In the genomic region with DNA sequence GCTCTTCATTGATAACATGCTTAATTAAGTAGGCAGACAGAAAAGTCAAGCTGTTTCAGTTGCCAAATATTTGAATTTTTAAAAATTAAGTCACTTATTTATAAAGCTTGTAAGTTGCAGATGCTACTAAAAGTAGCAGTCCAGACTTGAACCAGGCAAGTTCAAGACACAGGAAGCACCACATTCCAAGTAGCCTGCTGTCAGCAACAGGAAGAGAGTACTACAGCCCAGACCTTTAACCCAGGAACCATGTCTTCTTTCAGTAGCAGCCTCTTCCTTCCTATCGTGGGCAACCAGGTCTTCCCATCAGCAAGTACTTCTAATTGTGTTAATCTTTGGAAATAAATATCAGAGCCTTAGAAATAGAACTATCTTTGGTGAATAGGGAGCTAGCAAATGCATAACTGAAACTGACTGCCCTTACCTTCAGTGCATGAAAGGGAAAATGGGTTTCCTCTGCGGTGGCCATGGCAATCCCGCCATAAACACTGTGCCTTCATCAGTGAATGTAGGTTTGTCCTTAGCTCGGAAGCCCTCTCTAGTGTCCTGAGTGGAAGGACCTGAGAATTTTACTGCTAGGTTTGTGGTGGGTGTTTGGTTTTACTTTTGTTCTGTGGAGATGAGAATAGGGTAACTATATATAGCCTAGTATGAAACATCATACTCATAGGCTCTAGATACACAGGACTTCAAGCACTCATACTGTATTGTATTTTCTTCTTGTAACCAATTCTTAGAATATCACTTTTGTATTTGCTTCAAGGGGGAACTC, we compare ENCODE assay signal across 9 cellular contexts.
DNase-seq lines count a peak whose midpoint lies in the region; ATAC-seq, FAIRE-seq and TF ChIP-seq lines count a peak whose summit lies in the region.
"Had no signal": no experiment of that assay in that cellular context is flagged by ENCODE, and none has a peak within 500 bp of the region (broad histone marks: within the 10 kb centered on the region; RNA-seq: fewer than 3 reads in every experiment).

No MANE protein-coding gene starts in this region.

- DNase-seq in GM12865 (ENCODE audit: low read depth) (peak; percentile 71), MM.1S (peak; percentile 77), D721Med (ENCODE audit: insufficient read length, low spot score) (no peak), glomerular visceral epithelial cell (ENCODE audit: extremely low spot score) (no peak)
- no peak for DNase-seq in stimulated activated CD4-positive, alpha-beta T cell treated with anti-CD3 and anti-CD28 coated beads, Interleukin-2, amount 100 ng/mL, for 24 hours
- DNase-seq: activated CD8-positive, alpha-beta T cell treated with anti-CD3 and anti-CD28 coated beads for 36 hours had no signal

- H3K27me3 ChIP-seq in MM.1S (replicated peaks; ENCODE audit: insufficient read depth, low read length) = no peaks in the 10 kb centered on the region

- no peaks in the 10 kb centered on the region for H3K36me3 ChIP-seq in MM.1S (replicated peaks; ENCODE audit: insufficient read depth, low read length)

- no peaks in the 10 kb centered on the region for H3K9me3 ChIP-seq in MM.1S (replicated peaks; ENCODE audit: insufficient read depth, low read length)

- peak overlapping the region; percentile 53 for H3K4me2 ChIP-seq in MM.1S (ENCODE audit: low read depth, low read length)

- TF ChIP-seq CTCF in GM12865 (IDR thresholded peaks at IDR 0.05; ENCODE audit: insufficient read depth, low read depth, low read length, missing control alignments) = no peak
- TF ChIP-seq CTCF in MM.1S (IDR thresholded peaks at IDR 0.05; ENCODE audit: low read length) = no peak
- no peak for TF ChIP-seq CTCF in D721Med (IDR thresholded peaks at IDR 0.05; ENCODE audit: insufficient read depth, missing control alignments)

- H3K27ac ChIP-seq in MM.1S (ENCODE audit: low read length) = peak overlapping the region; percentile 45

- no peak for FAIRE-seq in D721Med (lab: Jason Lieb, UNC)

- H3K79me2 ChIP-seq in MM.1S (ENCODE audit: low read length) = no peaks in the 10 kb centered on the region

- 0 out of 2 replicates have a peak overlapping the region, but pooled peaks have one; percentile 8 for H2AFZ ChIP-seq in MM.1S (ENCODE audit: low read length)

- no peaks in the 10 kb centered on the region for H4K20me1 ChIP-seq in MM.1S (ENCODE audit: insufficient read depth, low read length)

- H3K9me2 ChIP-seq in MM.1S (replicated peaks; ENCODE audit: insufficient read depth, low read length) = no peaks in the 10 kb centered on the region

- no peak overlapping the region; the same call in 1 of the 2 replicates for H3K4me3 ChIP-seq in GM12865 (ENCODE audit: low read depth, low read length)
- peak overlapping the region; percentile 10 for H3K4me3 ChIP-seq in MM.1S (ENCODE audit: low read length)

- peaks cover 10% of the 10 kb centered on the region; the same call in 1 of the 2 replicates for H3F3A ChIP-seq in MM.1S (ENCODE audit: insufficient read depth, low read length)

- H3K9ac ChIP-seq in MM.1S (ENCODE audit: low read length) = peak overlapping the region; percentile 0; the same call in 1 of the 2 replicates

- ATAC-seq in GM19372 (IDR thresholded peaks at IDR 0.05; ENCODE audit: low read depth, unreplicated experiment) (peak; percentile 74), HG02885 (IDR thresholded peaks at IDR 0.05; ENCODE audit: poor library complexity, unreplicated experiment) (peak; percentile 81), HG03097 (IDR thresholded peaks at IDR 0.05; ENCODE audit: low FRiP score, unreplicated experiment) (no peak)
- ATAC-seq: activated CD8-positive, alpha-beta T cell treated with anti-CD3 and anti-CD28 coated beads for 36 hours had no signal

- peaks cover 20% of the 10 kb centered on the region for H3K4me1 ChIP-seq in MM.1S (ENCODE audit: low read length)

Comparison
In these comparisons a context has a peak if more than half of its experiments do, and no peak if none do; other contexts are left out.
1. DNase-seq: peak in GM12865 (single experiment) and MM.1S (single experiment); none in stimulated activated CD4-positive, alpha-beta T cell treated with anti-CD3 and anti-CD28 coated beads, Interleukin-2, amount 100 ng/mL, for 24 hours (0 of 2), D721Med (single experiment) and glomerular visceral epithelial cell (single experiment).